ENCODE assay signal across 23 cellular contexts in the genomic region with DNA sequence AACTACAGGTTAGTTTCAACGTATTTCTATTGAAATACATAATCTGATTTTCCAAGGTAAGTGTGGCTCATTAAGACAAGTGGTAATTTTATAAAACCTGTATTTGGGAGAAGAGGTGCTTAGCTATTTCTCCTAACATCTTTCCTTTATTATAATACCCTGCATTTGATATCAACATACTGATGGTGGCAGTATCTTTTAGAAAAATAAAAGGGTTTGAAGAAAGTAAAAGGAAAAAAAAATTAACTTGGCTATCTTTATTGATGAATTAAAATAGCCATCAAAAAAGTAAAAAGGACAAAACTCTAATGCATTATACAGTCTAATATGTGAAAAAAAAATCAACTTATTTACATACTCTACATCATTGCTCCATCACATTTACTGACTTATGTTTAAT.
"Had no signal": no experiment of that assay in that cellular context is flagged by ENCODE, and none has a peak within 500 bp of the region (broad histone marks: within the 10 kb centered on the region; RNA-seq: fewer than 3 reads in every experiment).

No MANE protein-coding gene starts in this region.

- ATAC-seq: activated T-cell treated with anti-CD3 and anti-CD28 coated beads, Interleukin-2, amount 50 U/mL, for 4 hours; heart left ventricle; left colon; mucosa of descending colon; stimulated activated naive CD8-positive, alpha-beta T cell treated with anti-CD3 and anti-CD28 coated beads, Interleukin-15, Interleukin-2, amounts not matched to agents 100 U/mL and 50 U/mL, for 24 hours; upper lobe of right lung had no signal

- H3K27ac Mint-ChIP-seq: activated T-helper 2 cell treated with anti-CD3 and anti-CD28 coated beads, Interferon-gamma antibody, Interleukin-2, Interleukin-4, amounts not matched to agents 10 μg/mL and 5 μg/mL and 100 μg/mL, durations not matched to agents 14 hours and 24 hours and 36 hours had no signal

- H3K4me3 Mint-ChIP-seq: activated naive CD8-positive, alpha-beta T cell treated with anti-CD3 and anti-CD28 coated beads for 36 hours; activated T-cell treated with anti-CD3 and anti-CD28 coated beads, Interleukin-2, amount 50 U/mL, for 4 hours; neural crest cell had no signal

- H3K27ac ChIP-seq: coronary artery, epithelial cell of prostate, right atrium auricular region, thyroid gland, upper lobe of right lung had no signal

- H3K9me3 Mint-ChIP-seq: activated naive CD8-positive, alpha-beta T cell treated with anti-CD3 and anti-CD28 coated beads for 36 hours; activated T-cell treated with anti-CD3 and anti-CD28 coated beads, Interleukin-2, amount 50 U/mL, for 4 hours; activated T-helper 2 cell treated with anti-CD3 and anti-CD28 coated beads, Interferon-gamma antibody, Interleukin-2, Interleukin-4, amounts not matched to agents 10 μg/mL and 5 μg/mL and 100 μg/mL, durations not matched to agents 14 hours and 24 hours and 36 hours; neural crest cell had no signal

- H3K9me3 ChIP-seq: heart left ventricle, mucosa of descending colon, right atrium auricular region, thyroid gland, upper lobe of right lung had no signal

- H3K4me3 ChIP-seq: coronary artery, heart left ventricle, mucosa of descending colon, right atrium auricular region, thyroid gland, upper lobe of right lung had no signal

- DNase-seq: activated CD4-positive, alpha-beta T cell treated with anti-CD3 and anti-CD28 coated beads for 4 hours; activated CD4-positive, alpha-beta T cell treated with anti-CD3 and anti-CD28 coated beads, Interleukin-2, amount 50 U/mL, for 48 hours; activated CD4-positive, CD25-positive, alpha-beta regulatory T cell; activated CD8-positive, alpha-beta memory T cell treated with anti-CD3 and anti-CD28 coated beads, Interleukin-2, amount 50 U/mL, for 48 hours; activated naive CD4-positive, alpha-beta T cell; activated naive CD8-positive, alpha-beta T cell treated with anti-CD3 and anti-CD28 coated beads for 36 hours; activated T-cell treated with anti-CD3 and anti-CD28 coated beads, Interleukin-2, amount 50 U/mL, for 4 hours; heart left ventricle; left colon; mesenchymal stem cell; mucosa of descending colon; stimulated activated CD4-positive, alpha-beta T cell treated with anti-CD3 and anti-CD28 coated beads, Interleukin-12 subunit alpha, Interleukin-12 subunit beta, amount 100 ng/mL, for 4 hours; stimulated activated CD4-positive, alpha-beta T cell treated with anti-CD3 and anti-CD28 coated beads, Interleukin-4, amount 100 ng/mL, for 4 hours; stimulated activated naive CD8-positive, alpha-beta T cell treated with anti-CD3 and anti-CD28 coated beads, Interleukin-15, Interleukin-2, amounts not matched to agents 100 U/mL and 50 U/mL, for 24 hours; T-helper 1 cell; T-helper 9 cell; thyroid gland; upper lobe of right lung had no signal

- H3K27me3 ChIP-seq: heart left ventricle, right atrium auricular region, thyroid gland, upper lobe of right lung had no signal

- H3K27me3 Mint-ChIP-seq: activated naive CD8-positive, alpha-beta T cell treated with anti-CD3 and anti-CD28 coated beads for 36 hours had no signal

- H3K4me1 Mint-ChIP-seq: neural crest cell had no signal
